ENCODE assay signal across 15 cellular contexts in genomic region chr1:201017828-201018163, GRCh38. TPM values are rescaled to one million over a fixed set of nuclear protein-coding genes. Genes with fewer than 3 reads are reported as not detected.
DNase-seq lines count a peak whose midpoint lies in the region; ATAC-seq and TF ChIP-seq lines count a peak whose summit lies in the region.
"Had no signal": no experiment of that assay in that cellular context is flagged by ENCODE, and none has a peak within 500 bp of the region (broad histone marks: within the 10 kb centered on the region; RNA-seq: fewer than 3 reads in every experiment).

No MANE protein-coding gene starts in this region.

- H3K79me1 ChIP-seq in mesendoderm (ENCODE audit: low read length): peaks cover 2% of the 10 kb centered on the region

- no peak overlapping the region for H4K5ac ChIP-seq in mesendoderm (ENCODE audit: low read length)

- no peak for ATAC-seq in DND-41 (ENCODE audit: insufficient read depth, low read depth)
- ATAC-seq in GM21390 (IDR thresholded peaks at IDR 0.05; ENCODE audit: unreplicated experiment): no peak
- ATAC-seq in HG03378 (IDR thresholded peaks at IDR 0.05; ENCODE audit: unreplicated experiment): no peak

- H3K4me3 ChIP-seq in BLaER1: peak overlapping the region; percentile 43; the same call in 1 of the 2 replicates
- H3K4me3 ChIP-seq in DND-41 (ENCODE audit: low read depth in 1 of 2, low read length in 2 of 2): no peak overlapping the region
- H3K4me3 ChIP-seq in mesendoderm (ENCODE audit: low read length): no peak overlapping the region
- H3K4me3 ChIP-seq in A673 (ENCODE audit: low read depth, low read length, poor library complexity, severe bottlenecking): no peak overlapping the region
- H3K4me3 ChIP-seq: sigmoid colon had no signal

- no peak overlapping the region for H2BK5ac ChIP-seq in mesendoderm (ENCODE audit: low read length)

- no peak overlapping the region for H3K23ac ChIP-seq in mesendoderm (ENCODE audit: low read length)

- no peaks in the 10 kb centered on the region for H3K9me3 ChIP-seq in BLaER1
- no peaks in the 10 kb centered on the region for H3K9me3 ChIP-seq in DND-41 (ENCODE audit: insufficient read depth, low read length, severe bottlenecking)
- no peaks in the 10 kb centered on the region for H3K9me3 ChIP-seq in A673 (ENCODE audit: low read depth, low read length, poor library complexity, severe bottlenecking)
- H3K9me3 ChIP-seq: sigmoid colon had no signal

- peaks cover 79% of the 10 kb centered on the region for H3K4me1 Mint-ChIP-seq in activated T-helper 2 cell treated with anti-CD3 and anti-CD28 coated beads, Interferon-gamma antibody, Interleukin-2, Interleukin-4, amounts not matched to agents 10 μg/mL and 5 μg/mL and 100 μg/mL, durations not matched to agents 14 hours and 24 hours and 36 hours (ENCODE audit: low read depth)

- no peak overlapping the region for H2AFZ ChIP-seq in DND-41 (ENCODE audit: low read depth, low read length)

- no TSS peak for BruUV-seq in A673 (replicated peaks; lab: Mats Ljungman, UMichigan)

- H3K27me3 Mint-ChIP-seq in activated T-helper 2 cell treated with anti-CD3 and anti-CD28 coated beads, Interferon-gamma antibody, Interleukin-2, Interleukin-4, amounts not matched to agents 10 μg/mL and 5 μg/mL and 100 μg/mL, durations not matched to agents 14 hours and 24 hours and 36 hours (ENCODE audit: low read depth): no peaks in the 10 kb centered on the region

- peak overlapping the region; percentile 45 for H2AK5ac ChIP-seq in mesendoderm (ENCODE audit: low read length)

- H3K27ac Mint-ChIP-seq in activated T-helper 2 cell treated with anti-CD3 and anti-CD28 coated beads, Interferon-gamma antibody, Interleukin-2, Interleukin-4, amounts not matched to agents 10 μg/mL and 5 μg/mL and 100 μg/mL, durations not matched to agents 14 hours and 24 hours and 36 hours: peak overlapping the region; percentile 80

- H3K4me3 Mint-ChIP-seq in activated T-helper 2 cell treated with anti-CD3 and anti-CD28 coated beads, Interferon-gamma antibody, Interleukin-2, Interleukin-4, amounts not matched to agents 10 μg/mL and 5 μg/mL and 100 μg/mL, durations not matched to agents 14 hours and 24 hours and 36 hours (ENCODE audit: low read depth): peak overlapping the region; percentile 30

- H3K9ac ChIP-seq in BLaER1 (peak overlapping the region; percentile 54), DND-41 (ENCODE audit: low read depth, low read length) (peak overlapping the region; percentile 4; the same call in 1 of the 2 replicates), mesendoderm (ENCODE audit: low read length) (no peak overlapping the region)

- H3K4me1 ChIP-seq in BLaER1 (peaks cover 100% of the 10 kb centered on the region), DND-41 (ENCODE audit: insufficient read depth, low read length) (peaks cover 69% of the 10 kb centered on the region), mesendoderm (ENCODE audit: control insufficient read depth, low read depth, low read length) (peaks cover 39% of the 10 kb centered on the region), A673 (ENCODE audit: insufficient read depth, low read length, poor library complexity, severe bottlenecking) (peaks cover 28% of the 10 kb centered on the region)

- CTCF ChIA-PET in A673 (lab: Charles Lee): interaction anchor here (1.2 kb wide), 1 partner anchor 38 kb away, joined by 3 read pairs; no protein-coding TSS in a partner anchor

- DNase-seq in DND-41 (no peak), mesendoderm (no peak), A673 (ENCODE audit: low spot score) (no peak), SKM-1 treated with dmso at 0.1 percent for 144 hours (lab: John Stamatoyannopoulos, UW; ENCODE audit: unreplicated experiment) (no peak)
- no peak for DNase-seq in activated T-helper 2 cell treated with anti-CD3 and anti-CD28 coated beads, Interferon-gamma antibody, Interleukin-2, Interleukin-4, amounts not matched to agents 10 μg/mL and 5 μg/mL and 100 μg/mL, durations not matched to agents 14 hours and 24 hours and 36 hours (ENCODE audit: low spot score)
- DNase-seq: GDM1, KG1, NCI-H187, NCI-H748 treated with DMSO at 0.1 percent for 48 hours, SHP77, sigmoid colon had no signal

- no peak for TF ChIP-seq CTCF in DND-41 (IDR thresholded peaks at IDR 0.05; ENCODE audit: borderline replicate concordance, extremely low read depth, low read length, poor library complexity, severe bottlenecking)
- no peak for TF ChIP-seq CTCF in A673 (conservative IDR thresholded peaks at IDR 0.05; ENCODE audit: low read depth, low read length)

- H3K36me3 Mint-ChIP-seq in activated T-helper 2 cell treated with anti-CD3 and anti-CD28 coated beads, Interferon-gamma antibody, Interleukin-2, Interleukin-4, amounts not matched to agents 10 μg/mL and 5 μg/mL and 100 μg/mL, durations not matched to agents 14 hours and 24 hours and 36 hours (ENCODE audit: low read depth): peaks cover 18% of the 10 kb centered on the region

- POLR2A ChIA-PET in A673 (lab: Charles Lee; ENCODE audit: low non-redundant PET): no interaction called here

- H3K27ac ChIP-seq in BLaER1: peak overlapping the region; percentile 89
- peak overlapping the region; percentile 88 for H3K27ac ChIP-seq in DND-41 (ENCODE audit: low read length)
- no peak overlapping the region for H3K27ac ChIP-seq in mesendoderm (ENCODE audit: low read depth, low read length)
- H3K27ac ChIP-seq in A673 (ENCODE audit: low read depth, low read length, poor library complexity, severe bottlenecking): no peak overlapping the region
- H3K27ac ChIP-seq: C4-2B, sigmoid colon had no signal

- no peak overlapping the region for H3K18ac ChIP-seq in mesendoderm (ENCODE audit: low read length)

- H4K20me1 ChIP-seq in BLaER1: peaks cover 66% of the 10 kb centered on the region
- H4K20me1 ChIP-seq in DND-41 (ENCODE audit: insufficient read depth, low read length): peaks cover 46% of the 10 kb centered on the region

- H3K27me3 ChIP-seq in BLaER1 (no peaks in the 10 kb centered on the region), DND-41 (ENCODE audit: insufficient read depth, low read length, poor library complexity) (no peaks in the 10 kb centered on the region), mesendoderm (ENCODE audit: insufficient read depth, low read length, poor library complexity) (no peaks in the 10 kb centered on the region), A673 (replicated peaks; ENCODE audit: insufficient read depth, low read depth, low read length, poor library complexity) (peaks cover 7% of the 10 kb centered on the region)

- intact Hi-C loops in activated T-helper 2 cell treated with anti-CD3 and anti-CD28 coated beads, Interferon-gamma antibody, Interleukin-2, Interleukin-4, amounts not matched to agents 10 μg/mL and 5 μg/mL and 100 μg/mL, durations not matched to agents 14 hours and 24 hours and 36 hours (cut with micrococcal nuclease): loop anchor here (5.0 kb wide), 2 partner anchors 345 to 1145 kb away; partner anchors contain the start of gene PTPN7
- intact Hi-C loops in A673 (cut with micrococcal nuclease; ENCODE audit: unreplicated experiment): no loop called here

- no peak overlapping the region for H3K4ac ChIP-seq in mesendoderm (ENCODE audit: low read depth, low read length)

- no CpG with 5 or more reads among the region's 2 CpGs for WGBS in mesendoderm (ENCODE audit: extremely low coverage, insufficient coverage, low lambda C conversion rate)

- H2BK15ac ChIP-seq in mesendoderm (replicated peaks; ENCODE audit: low read depth): no peak overlapping the region

- H3K36me3 ChIP-seq in BLaER1 (no peaks in the 10 kb centered on the region), DND-41 (ENCODE audit: insufficient read depth, low read length) (no peaks in the 10 kb centered on the region), mesendoderm (ENCODE audit: control insufficient read depth, insufficient read depth, low read length) (no peaks in the 10 kb centered on the region), A673 (ENCODE audit: insufficient read depth, low read length, poor library complexity, severe bottlenecking) (no peaks in the 10 kb centered on the region)
- H3K36me3 ChIP-seq: sigmoid colon had no signal

- no peaks in the 10 kb centered on the region for H3K9me3 Mint-ChIP-seq in activated T-helper 2 cell treated with anti-CD3 and anti-CD28 coated beads, Interferon-gamma antibody, Interleukin-2, Interleukin-4, amounts not matched to agents 10 μg/mL and 5 μg/mL and 100 μg/mL, durations not matched to agents 14 hours and 24 hours and 36 hours

- peaks cover 95% of the 10 kb centered on the region for H3K79me2 ChIP-seq in DND-41 (ENCODE audit: insufficient read depth, low read length)
- H3K79me2 ChIP-seq in mesendoderm (ENCODE audit: control insufficient read depth, insufficient read depth, low read length): no peaks in the 10 kb centered on the region

- H3K56ac ChIP-seq in mesendoderm (ENCODE audit: low read length): no peak overlapping the region

- H3K4me2 ChIP-seq in BLaER1 (peak overlapping the region; percentile 96), DND-41 (ENCODE audit: insufficient read depth, low read length) (no peak overlapping the region), mesendoderm (ENCODE audit: low read length) (no peak overlapping the region)

- H2BK120ac ChIP-seq in mesendoderm (ENCODE audit: low read depth, low read length): no peak overlapping the region

- H4K8ac ChIP-seq in mesendoderm (ENCODE audit: low read depth, low read length): no peak overlapping the region

RNA-seq across cellular contexts. Expression of gene KIF21B, which starts 5.7 kb away (rescaled TPM):
- total RNA-seq in activated T-helper 2 cell treated with anti-CD3 and anti-CD28 coated beads, Interferon-gamma antibody, Interleukin-2, Interleukin-4, amounts not matched to agents 10 μg/mL and 5 μg/mL and 100 μg/mL, durations not matched to agents 14 hours and 24 hours and 36 hours: 50.4 and 53.2 TPM in 2 replicates
- 4.6 TPM for polyA plus RNA-seq in mesendoderm (2013, experiment 1 of 2)
- polyA plus RNA-seq in mesendoderm (2013, experiment 2 of 2): 4.7 TPM
- total RNA-seq in A673 (2021): 0.60 and 1.5 TPM in 2 replicates

Comparison
In these comparisons a context has a peak if more than half of its experiments do, and no peak if none do; other contexts are left out.
1. H3K27ac ChIP-seq: peak in BLaER1 (single experiment) and DND-41 (single experiment); none in mesendoderm (single experiment) and A673 (single experiment).
2. RNA of gene KIF21B, which starts 5.7 kb away (total RNA-seq): 50.4 to 53.2 TPM in activated T-helper 2 cell treated with anti-CD3 and anti-CD28 coated beads, Interferon-gamma antibody, Interleukin-2, Interleukin-4, amounts not matched to agents 10 μg/mL and 5 μg/mL and 100 μg/mL, durations not matched to agents 14 hours and 24 hours and 36 hours; 0.60 to 1.5 TPM in A673; every median in the first group is over 10 times any median in the second.